Comparison of ENCODE assay signal across 1 cellular context in genomic region chr12:64618953-64619590, GRCh38.
TF ChIP-seq lines count a peak whose summit lies in the region.

No MANE protein-coding gene starts in this region.

TF ChIP-seq in K562, 482 proteins besides CTCF, POLR2A, EP300 and RAD21 (continued from another document and continues in another):
- TF ChIP-seq ZNF318 (IDR thresholded peaks at IDR 0.05; ENCODE audit: borderline replicate concordance in 1 of 2, low read depth in 1 of 2) (no peak), ZNF143 (CRISPR knock-in tag; IDR thresholded peaks at IDR 0.05) (no peak), POLR3G (IDR thresholded peaks at IDR 0.05; ENCODE audit: extremely low read depth, insufficient read length, insufficient replicate concordance) (no peak), ZNF589 (CRISPR knock-in tag; IDR thresholded peaks at IDR 0.05; ENCODE audit: low read depth) (no peak), CBFA2T2 (conservative IDR thresholded peaks at IDR 0.05) (peak; percentile 38; the same call in 1 of the 2 replicates), PHF20 (IDR thresholded peaks at IDR 0.05; ENCODE audit: partially characterized antibody) (no peak), FOXO4 (CRISPR knock-in tag; IDR thresholded peaks at IDR 0.05) (no peak), POLR2H (tag; IDR thresholded peaks at IDR 0.05; ENCODE audit: low read depth) (no peak), ZNF717 (CRISPR knock-in tag; IDR thresholded peaks at IDR 0.05) (no peak), FOXK1 (CRISPR knock-in tag; IDR thresholded peaks at IDR 0.05; ENCODE audit: borderline replicate concordance) (no peak), POLR3A (IDR thresholded peaks at IDR 0.05; ENCODE audit: borderline replicate concordance, extremely low read depth, insufficient read depth, insufficient read length) (no peak), SRSF3 (IDR thresholded peaks at IDR 0.05; ENCODE audit: insufficient read depth, low read length) (no peak), NFIC (IDR thresholded peaks at IDR 0.05) (no peak), ZNF507 (tag; conservative IDR thresholded peaks at IDR 0.05) (no peak), MYBL2 (IDR thresholded peaks at IDR 0.05; ENCODE audit: low read depth) (no peak), MYBL2 (CRISPR knock-in tag; IDR thresholded peaks at IDR 0.05; ENCODE audit: borderline replicate concordance) (no peak), CLOCK (CRISPR knock-in tag; IDR thresholded peaks at IDR 0.05; ENCODE audit: borderline replicate concordance) (no peak), MIER1 (IDR thresholded peaks at IDR 0.05; ENCODE audit: low read depth) (no peak), MITF (IDR thresholded peaks at IDR 0.05) (no peak), ARID3A (IDR thresholded peaks at IDR 0.05; ENCODE audit: borderline replicate concordance, low read depth, low read length) (peak; percentile 37; the same call in 1 of the 2 replicates), ETS1 (conservative IDR thresholded peaks at IDR 0.05; ENCODE audit: control insufficient read depth, low read depth, low read length) (no peak), NFIX (CRISPR knock-in tag; IDR thresholded peaks at IDR 0.05; ENCODE audit: low read depth) (no peak), ZNF217 (CRISPR knock-in tag; IDR thresholded peaks at IDR 0.05) (no peak), BRD9 (IDR thresholded peaks at IDR 0.05; ENCODE audit: low read depth, partially characterized antibody) (no peak), ZBTB26 (CRISPR knock-in tag; IDR thresholded peaks at IDR 0.05) (no peak), RNF2 (IDR thresholded peaks at IDR 0.05) (peak; percentile 52; the same call in 1 of the 2 replicates), ZKSCAN1 (IDR thresholded peaks at IDR 0.05; ENCODE audit: low read depth, low read length) (no peak), SETDB1 (IDR thresholded peaks at IDR 0.05; ENCODE audit: low read length) (no peak), ASH1L (IDR thresholded peaks at IDR 0.05; ENCODE audit: borderline replicate concordance, low read depth, partially characterized antibody) (no peak), GATA2 (CRISPR knock-in tag; IDR thresholded peaks at IDR 0.05) (peak; percentile 30; the same call in 1 of the 2 replicates), ILF3 (IDR thresholded peaks at IDR 0.05; ENCODE audit: borderline replicate concordance) (no peak), U2AF2 (optimal IDR thresholded peaks at IDR 0.05; ENCODE audit: low read depth, low read length) (no peak), NEUROD1 (IDR thresholded peaks at IDR 0.05; ENCODE audit: borderline replicate concordance, low read depth, low read length, partially characterized antibody) (peak; percentile 34), ZBTB1 (CRISPR knock-in tag; IDR thresholded peaks at IDR 0.05; ENCODE audit: borderline replicate concordance, low read depth) (no peak), NUFIP1 (IDR thresholded peaks at IDR 0.05; ENCODE audit: partially characterized antibody) (no peak), NFE2L1 (tag; IDR thresholded peaks at IDR 0.05; ENCODE audit: borderline replicate concordance, low read depth) (no peak), CHAMP1 (IDR thresholded peaks at IDR 0.05) (0 out of 2 replicates have a peak, but pooled peaks have one; percentile 20), RB1 (IDR thresholded peaks at IDR 0.05; ENCODE audit: low read depth) (no peak), MTA3 (IDR thresholded peaks at IDR 0.05; ENCODE audit: borderline replicate concordance) (no peak), SLC30A9 (CRISPR knock-in tag; IDR thresholded peaks at IDR 0.05) (no peak), CBX5 (IDR thresholded peaks at IDR 0.05; ENCODE audit: borderline replicate concordance, low read depth) (no peak), IFI16 (CRISPR knock-in tag; IDR thresholded peaks at IDR 0.05) (no peak), EWSR1 (IDR thresholded peaks at IDR 0.05; ENCODE audit: borderline replicate concordance, low read depth, partially characterized antibody) (no peak), ZFPM2 (CRISPR knock-in tag; IDR thresholded peaks at IDR 0.05) (no peak), EGR1 (conservative IDR thresholded peaks at IDR 0.05) (no peak)
